26 cellular contexts compared by ENCODE assay signal in genomic region chr10:1578392-1579140, GRCh38.
"Had no signal": no experiment of that assay in that cellular context is flagged by ENCODE, and none has a peak within 500 bp of the region (broad histone marks: within the 10 kb centered on the region; RNA-seq: fewer than 3 reads in every experiment).

No MANE protein-coding gene starts in this region.

- H3K27ac ChIP-seq: brain microvascular endothelial cell, cardiac muscle cell, KMS-11 had no signal

- H3K4me3 Mint-ChIP-seq: activated CD4-positive, alpha-beta memory T cell treated with anti-CD3 and anti-CD28 coated beads for 36 hours; activated CD4-positive, alpha-beta T cell treated with anti-CD3 and anti-CD28 coated beads, Interleukin-2, amount 10 ng/mL, durations not matched to agents 7 days and 5 days; activated naive CD8-positive, alpha-beta T cell treated with anti-CD3 and anti-CD28 coated beads for 36 hours; activated T-cell treated with anti-CD3 and anti-CD28 coated beads, Interleukin-2, amount 50 U/mL, for 4 hours; T-cell had no signal

- H3K4me3 ChIP-seq: cardiac muscle cell had no signal

- H3K4me2 ChIP-seq: KMS-11 had no signal

- H3K9me3 Mint-ChIP-seq: activated CD4-positive, alpha-beta memory T cell treated with anti-CD3 and anti-CD28 coated beads for 36 hours; activated CD4-positive, alpha-beta T cell treated with anti-CD3 and anti-CD28 coated beads, Interleukin-2, amount 10 ng/mL, durations not matched to agents 7 days and 5 days; activated naive CD8-positive, alpha-beta T cell treated with anti-CD3 and anti-CD28 coated beads for 36 hours; activated T-cell treated with anti-CD3 and anti-CD28 coated beads, Interleukin-2, amount 50 U/mL, for 4 hours; T-cell had no signal

- H3K27me3 Mint-ChIP-seq: activated naive CD8-positive, alpha-beta T cell treated with anti-CD3 and anti-CD28 coated beads for 36 hours had no signal

- H3K9ac ChIP-seq: KMS-11 had no signal

- H3K4me1 Mint-ChIP-seq: activated CD4-positive, alpha-beta T cell treated with anti-CD3 and anti-CD28 coated beads, Interleukin-2, amount 10 ng/mL, durations not matched to agents 7 days and 5 days; activated naive CD8-positive, alpha-beta T cell treated with anti-CD3 and anti-CD28 coated beads for 36 hours; T-cell had no signal

- H3K36me3 ChIP-seq: brain microvascular endothelial cell, cardiac muscle cell had no signal

- FAIRE-seq: RCC 7860, TTC549 had no signal

- H3K36me3 Mint-ChIP-seq: activated CD4-positive, alpha-beta memory T cell treated with anti-CD3 and anti-CD28 coated beads for 36 hours; activated naive CD8-positive, alpha-beta T cell treated with anti-CD3 and anti-CD28 coated beads for 36 hours; T-cell had no signal

- DNase-seq: activated CD4-positive, alpha-beta memory T cell treated with anti-CD3 and anti-CD28 coated beads for 36 hours; activated CD4-positive, alpha-beta T cell treated with anti-CD3 and anti-CD28 coated beads, Interleukin-2, amount 10 ng/mL, durations not matched to agents 7 days and 5 days; activated CD4-positive, CD25-positive, alpha-beta regulatory T cell; activated CD8-positive, alpha-beta memory T cell treated with anti-CD3 and anti-CD28 coated beads for 24 hours; activated effector memory CD4-positive, alpha-beta T cell treated with anti-CD3 and anti-CD28 coated beads, Interleukin-2, amount 50 U/mL, for 16 hours; activated naive CD4-positive, alpha-beta T cell treated with Interleukin-2 at 50 U/mL for 16 hours; activated naive CD8-positive, alpha-beta T cell treated with anti-CD3 and anti-CD28 coated beads for 36 hours; activated T-cell treated with anti-CD3 and anti-CD28 coated beads, Interleukin-2, amount 50 U/mL, for 4 hours; brain microvascular endothelial cell; MM.1S; NCI-H1105; NCI-H1436; NCI-H1694 treated with DMSO at 0.1 percent for 48 hours; NCI-H2029 treated with DMSO at 0.1 percent for 48 hours; NCI-H510A treated with DMSO at 0.1 percent for 48 hours; NCI-H69; NK-92 treated with Interleukin-12 subunit alpha and Interleukin-12 subunit beta, amount 100 ng/mL, for 24 hours; PC-3; SIG-M5; T-cell; T-helper 2 cell; T1000 had no signal

- H3K27me3 ChIP-seq: brain microvascular endothelial cell, cardiac muscle cell had no signal

- ATAC-seq: activated T-cell treated with anti-CD3 and anti-CD28 coated beads, Interleukin-2, amount 50 U/mL, for 4 hours; PC-3; T-cell had no signal

- H3K27ac Mint-ChIP-seq: activated CD4-positive, alpha-beta memory T cell treated with anti-CD3 and anti-CD28 coated beads for 36 hours; activated CD4-positive, alpha-beta T cell treated with anti-CD3 and anti-CD28 coated beads, Interleukin-2, amount 10 ng/mL, durations not matched to agents 7 days and 5 days; activated naive CD8-positive, alpha-beta T cell treated with anti-CD3 and anti-CD28 coated beads for 36 hours; T-cell had no signal
